In the genomic region with DNA sequence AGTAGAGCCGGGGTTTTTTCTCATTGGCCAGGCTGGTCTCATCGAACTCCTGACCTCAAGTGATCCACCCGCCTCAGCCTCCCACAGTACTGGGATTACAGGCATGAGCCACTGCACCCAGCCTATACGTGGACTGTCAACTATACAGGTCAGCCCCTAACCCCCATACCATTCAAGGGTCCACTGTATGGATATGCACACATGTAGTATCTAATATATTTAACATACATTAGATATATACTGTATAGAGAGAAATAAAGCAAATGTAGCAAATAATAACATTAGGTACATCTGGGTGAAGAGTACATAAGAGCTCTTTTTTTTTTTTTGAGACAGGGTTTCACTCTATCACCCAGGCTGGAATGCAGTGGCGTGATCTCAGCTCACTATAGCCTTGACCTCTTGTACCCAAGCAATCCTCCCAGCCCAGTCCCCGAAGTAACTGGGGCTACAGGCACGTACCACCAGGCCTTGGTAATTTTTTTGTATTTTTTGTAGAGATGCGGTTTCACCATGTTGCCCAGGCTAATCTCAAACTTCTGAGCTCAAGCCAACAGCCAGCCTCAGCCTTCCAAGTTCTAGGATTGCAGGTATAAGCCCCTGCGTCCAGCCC, we compare ENCODE assay signal across 26 cellular contexts. TPM values are rescaled to one million over a fixed set of nuclear protein-coding genes. Genes with fewer than 3 reads are reported as not detected.
A peak's percentile ranks its signal among the peaks of the same experiment; 100 is the strongest.
DNase-seq lines count a peak whose midpoint lies in the region; ATAC-seq and TF ChIP-seq lines count a peak whose summit lies in the region.
"Had no signal": no experiment of that assay in that cellular context is flagged by ENCODE, and none has a peak within 500 bp of the region (broad histone marks: within the 10 kb centered on the region; RNA-seq: fewer than 3 reads in every experiment).

No MANE protein-coding gene starts in this region.

- H3K4me3 ChIP-seq in left ventricle myocardium inferior, result no peak overlapping the region
- H3K4me3 ChIP-seq in fibroblast of lung (replicated peaks in 1 of 4; ENCODE audit: control extremely low read depth in 1 of 4, insufficient read depth in 1 of 4, low read depth in 3 of 4, low read length in 4 of 4), result no peak overlapping the region
- no peak overlapping the region for H3K4me3 ChIP-seq in tibial artery
- H3K4me3 ChIP-seq: lung, mucosa of descending colon had no signal

- H3K4me2 ChIP-seq in fibroblast of lung (ENCODE audit: extremely low read depth, insufficient read depth, low read length), result no peak overlapping the region

- no peaks in the 10 kb centered on the region for H3K27me3 ChIP-seq in left ventricle myocardium inferior (ENCODE audit: low read depth)
- no peaks in the 10 kb centered on the region for H3K27me3 ChIP-seq in fibroblast of lung (ENCODE audit: control insufficient read depth, insufficient read depth, low read length)
- no peaks in the 10 kb centered on the region for H3K27me3 ChIP-seq in tibial artery

- H2AFZ ChIP-seq in fibroblast of lung (ENCODE audit: low read length), result no peak overlapping the region

- DNase-seq in left ventricle myocardium inferior (no peak), Right ventricle myocardium superior (no peak), fibroblast of lung (ENCODE audit: low read depth in 2 of 2) (peak in 1 of 2 donors; percentile 59), myocyte (ENCODE audit: low read depth) (peak; percentile 59), tibial artery (no peak), GOT3 (lab: John Stamatoyannopoulos, UW) (no peak), left colon (no peak)
- DNase-seq: activated CD4-positive, alpha-beta T cell treated with anti-CD3 and anti-CD28 coated beads, Interleukin-2, amount 10 ng/mL, durations not matched to agents 24 days and 14 days; activated CD8-positive, alpha-beta memory T cell treated with anti-CD3 and anti-CD28 coated beads for 24 hours; activated effector memory CD4-positive, alpha-beta T cell treated with anti-CD3 and anti-CD28 coated beads, Interleukin-2, amount 50 U/mL, for 16 hours; activated naive CD8-positive, alpha-beta T cell treated with anti-CD3 and anti-CD28 coated beads, Interleukin-2, amount 10 ng/mL, durations not matched to agents 7 days and 5 days; activated T-cell treated with anti-CD3 and anti-CD28 coated beads, Interleukin-2, amount 50 U/mL, for 1 hour; DMS79; mucosa of descending colon; NCI-H1436 treated with DMSO at 0.1 percent for 48 hours; NCI-H82; occipital lobe; small intestine; stimulated activated naive CD4-positive, alpha-beta T cell; T-cell had no signal

- intact Hi-C loops in left ventricle myocardium inferior (cut with micrococcal nuclease) (no loop called here), Right ventricle myocardium superior (cut with DNase I) (no loop called here), tibial artery (cut with DNase I; ENCODE audit: low total_unique reads) (no loop called here), left colon (cut with DNase I, micrococcal nuclease) (no loop called here)

- peak overlapping the region; percentile 94 for H3K27ac ChIP-seq in left ventricle myocardium inferior (replicated peaks)
- peak overlapping the region; percentile 32 for H3K27ac ChIP-seq in fibroblast of lung (ENCODE audit: insufficient read depth, low read length)
- peak overlapping the region; percentile 44 to 100 for H3K27ac ChIP-seq in tibial artery

- H3K79me2 ChIP-seq in fibroblast of lung (ENCODE audit: control insufficient read depth, insufficient read depth, low read length), result peaks cover 78% of the 10 kb centered on the region

- H3K4me1 ChIP-seq in left ventricle myocardium inferior (peaks cover 84% of the 10 kb centered on the region), fibroblast of lung (ENCODE audit: control insufficient read depth, extremely low read depth, insufficient read depth, low read length) (peaks cover 25% of the 10 kb centered on the region), tibial artery (peaks cover 18 to 91% (median 63%) of the 10 kb centered on the region in 4 donors)

- H3K9me3 ChIP-seq in left ventricle myocardium inferior (replicated peaks) (no peaks in the 10 kb centered on the region), fibroblast of lung (ENCODE audit: control insufficient read depth, insufficient read depth, low read depth, low read length) (no peaks in the 10 kb centered on the region), tibial artery (no peaks in the 10 kb centered on the region)
- H3K9me3 ChIP-seq: mucosa of descending colon had no signal

- no peaks in the 10 kb centered on the region for H3K36me3 ChIP-seq in left ventricle myocardium inferior
- H3K36me3 ChIP-seq in fibroblast of lung (ENCODE audit: control insufficient read depth, insufficient read depth, low read length), result no peaks in the 10 kb centered on the region
- peaks cover 0 to 7% (median 0%) of the 10 kb centered on the region in 3 donors for H3K36me3 ChIP-seq in tibial artery

- H3K9ac ChIP-seq in fibroblast of lung (ENCODE audit: insufficient read depth, low read length), result no peak overlapping the region

- ATAC-seq in Right ventricle myocardium superior (ENCODE audit: poor library complexity) (no peak), left colon (no peak), esophagus mucosa (no peak)
- ATAC-seq: mucosa of descending colon; natural killer cell treated with Interleukin-12 subunit alpha and Interleukin-12 subunit beta and Interleukin-15 and Interleukin-18, amount 100 ng/mL, for 72 hours; T-cell; WTC11 had no signal

- TF ChIP-seq CTCF in left ventricle myocardium inferior (IDR thresholded peaks at IDR 0.05; ENCODE audit: borderline replicate concordance) (no peak), fibroblast of lung (conservative IDR thresholded peaks at IDR 0.05 in 1 of 2, IDR thresholded peaks at IDR 0.05 in 1 of 2; ENCODE audit: low read depth in 1 of 2, low read length in 2 of 2) (no peak), tibial artery (IDR thresholded peaks at IDR 0.05) (no peak)

- no peaks in the 10 kb centered on the region for H4K20me1 ChIP-seq in fibroblast of lung (ENCODE audit: control insufficient read depth, extremely low read depth, insufficient read depth, low read length)

RNA-seq across cellular contexts. Expression of a gene that starts 1.5 kb away (rescaled TPM):
- total RNA-seq in left ventricle myocardium inferior, result 0.38 TPM
- total RNA-seq in Right ventricle myocardium superior, result 0.38 TPM
- 0.51 and 0.66 TPM in 2 replicates for total RNA-seq in fibroblast of lung
- polyA plus RNA-seq in fibroblast of lung, result 0.08 and 0.11 TPM in 2 replicates
- polyA plus RNA-seq in fibroblast of lung (2012), result not detected in 2 replicates
- not detected in 2 replicates for polyA minus RNA-seq in fibroblast of lung (ENCODE audit: low replicate concordance)
- not detected in 2 replicates for total RNA-seq in myocyte
- polyA plus RNA-seq in myocyte (2012), result not detected
- under 1 TPM; 0.34 to 0.89 TPM for total RNA-seq in left colon
- 0.68 TPM for total RNA-seq in esophagus mucosa
- total RNA-seq: RPMI7951, SK-MEL-5 had no signal

RNA-seq across cellular contexts. Expression of a gene that starts 7.3 kb away (rescaled TPM):
- 298 TPM for total RNA-seq in left ventricle myocardium inferior
- 216 TPM for total RNA-seq in Right ventricle myocardium superior
- total RNA-seq in fibroblast of lung, result 36.5 and 82.1 TPM in 2 replicates
- 234 and 298 TPM in 2 replicates for polyA plus RNA-seq in fibroblast of lung
- polyA plus RNA-seq in fibroblast of lung (2012), result 321 and 443 TPM in 2 replicates
- 361 and 617 TPM in 2 replicates for polyA minus RNA-seq in fibroblast of lung (ENCODE audit: low replicate concordance)
- 213 and 237 TPM in 2 replicates for total RNA-seq in myocyte
- 375 TPM for polyA plus RNA-seq in myocyte (2012)
- 100 to 1,000 TPM; 157 to 192 TPM for total RNA-seq in left colon
- 101 TPM for total RNA-seq in esophagus mucosa

RNA-seq across cellular contexts. Expression of a gene that starts 27.2 kb away (rescaled TPM):
- 35.2 TPM for total RNA-seq in left ventricle myocardium inferior
- total RNA-seq in Right ventricle myocardium superior, result 32.1 TPM
- 24.1 and 31.0 TPM in 2 replicates for total RNA-seq in fibroblast of lung
- 28.2 and 38.6 TPM in 2 replicates for polyA plus RNA-seq in fibroblast of lung
- 42.1 and 51.2 TPM in 2 replicates for polyA plus RNA-seq in fibroblast of lung (2012)
- 44.9 and 57.2 TPM in 2 replicates for polyA minus RNA-seq in fibroblast of lung (ENCODE audit: low replicate concordance)
- 26.2 and 29.5 TPM in 2 replicates for total RNA-seq in myocyte
- 48.2 TPM for polyA plus RNA-seq in myocyte (2012)
- 10 to 100 TPM; 48.9 to 61.3 TPM for total RNA-seq in left colon
- total RNA-seq in esophagus mucosa, result 43.9 TPM

Comparison
In these comparisons a context has a peak if more than half of its experiments do, and no peak if none do; other contexts are left out.
1. H3K27ac ChIP-seq: peak in every context shown above with its lines; median percentile 94 in left ventricle myocardium inferior; 72 in tibial artery; 32 in fibroblast of lung.